In genomic region chr6:82385961-82386360, GRCh38 we compare ENCODE assay signal across 18 cellular contexts. TPM values are rescaled to one million over a fixed set of nuclear protein-coding genes. Genes with fewer than 3 reads are reported as not detected.
DNase-seq lines count a peak whose midpoint lies in the region; ATAC-seq and TF ChIP-seq lines count a peak whose summit lies in the region.
"Had no signal": no experiment of that assay in that cellular context is flagged by ENCODE, and none has a peak within 500 bp of the region (broad histone marks: within the 10 kb centered on the region; RNA-seq: fewer than 3 reads in every experiment).

No MANE protein-coding gene starts in this region.

- CTCF ChIA-PET in PC-3 (lab: Charles Lee), result no interaction called here
- CTCF ChIA-PET in activated CD8-positive, alpha-beta T cell treated with anti-CD3 and anti-CD28 coated beads, Interleukin-2, amount 10 ng/mL, durations not matched to agents 7 days and 5 days (lab: Charles Lee), result no interaction called here

- H3K4me3 ChIP-seq in PC-3 (ENCODE audit: low read length) (no peak overlapping the region), psoas muscle (no peak overlapping the region)
- H3K4me3 ChIP-seq: SJCRH30, upper lobe of left lung had no signal

- POLR2A ChIA-PET in PC-3 (lab: Charles Lee; ENCODE audit: unreplicated experiment), result no interaction called here
- POLR2A ChIA-PET in activated CD8-positive, alpha-beta T cell treated with anti-CD3 and anti-CD28 coated beads, Interleukin-2, amount 10 ng/mL, durations not matched to agents 7 days and 5 days (lab: Charles Lee), result no interaction called here

- no peak for ATAC-seq in PC-3
- no peak for ATAC-seq in activated CD8-positive, alpha-beta T cell treated with anti-CD3 and anti-CD28 coated beads, Interleukin-2, amount 10 ng/mL, durations not matched to agents 7 days and 5 days
- no peak for ATAC-seq in psoas muscle

- H3K4me2 ChIP-seq in PC-3 (ENCODE audit: low read length), result peak overlapping the region; percentile 14; the same call in 1 of the 2 replicates

- H3K9me3 Mint-ChIP-seq in activated T-helper 1 cell treated with anti-CD3 and anti-CD28 coated beads, Interleukin-12 subunit alpha, Interleukin-12 subunit beta, Interleukin-2, Interleukin-4 antibody, amounts not matched to agents 30 ng/mL and 10 ng/mL and 1 ng/mL, durations not matched to agents 14 hours and 24 hours and 36 hours, result no peaks in the 10 kb centered on the region
- no peaks in the 10 kb centered on the region for H3K9me3 Mint-ChIP-seq in activated CD8-positive, alpha-beta T cell treated with anti-CD3 and anti-CD28 coated beads, Interleukin-2, amount 10 ng/mL, durations not matched to agents 7 days and 5 days (ENCODE audit: insufficient read depth)

- no peaks in the 10 kb centered on the region for H3K27me3 Mint-ChIP-seq in activated T-helper 1 cell treated with anti-CD3 and anti-CD28 coated beads, Interleukin-12 subunit alpha, Interleukin-12 subunit beta, Interleukin-2, Interleukin-4 antibody, amounts not matched to agents 30 ng/mL and 10 ng/mL and 1 ng/mL, durations not matched to agents 14 hours and 24 hours and 36 hours (ENCODE audit: insufficient read depth)
- H3K27me3 Mint-ChIP-seq in activated CD8-positive, alpha-beta T cell treated with anti-CD3 and anti-CD28 coated beads, Interleukin-2, amount 10 ng/mL, durations not matched to agents 7 days and 5 days (ENCODE audit: low read depth), result peaks cover 4% of the 10 kb centered on the region
- H3K27me3 Mint-ChIP-seq: B cell had no signal

- no peak overlapping the region for H3K9ac ChIP-seq in PC-3 (ENCODE audit: low read length)

- no peaks in the 10 kb centered on the region for H3K4me1 Mint-ChIP-seq in activated T-helper 1 cell treated with anti-CD3 and anti-CD28 coated beads, Interleukin-12 subunit alpha, Interleukin-12 subunit beta, Interleukin-2, Interleukin-4 antibody, amounts not matched to agents 30 ng/mL and 10 ng/mL and 1 ng/mL, durations not matched to agents 14 hours and 24 hours and 36 hours (ENCODE audit: low read depth)
- H3K4me1 Mint-ChIP-seq in activated CD8-positive, alpha-beta T cell treated with anti-CD3 and anti-CD28 coated beads, Interleukin-2, amount 10 ng/mL, durations not matched to agents 7 days and 5 days (ENCODE audit: low read depth), result no peaks in the 10 kb centered on the region
- H3K4me1 Mint-ChIP-seq: B cell had no signal

- H3K27ac Mint-ChIP-seq in activated T-helper 1 cell treated with anti-CD3 and anti-CD28 coated beads, Interleukin-12 subunit alpha, Interleukin-12 subunit beta, Interleukin-2, Interleukin-4 antibody, amounts not matched to agents 30 ng/mL and 10 ng/mL and 1 ng/mL, durations not matched to agents 14 hours and 24 hours and 36 hours, result no peak overlapping the region
- no peak overlapping the region for H3K27ac Mint-ChIP-seq in activated CD8-positive, alpha-beta T cell treated with anti-CD3 and anti-CD28 coated beads, Interleukin-2, amount 10 ng/mL, durations not matched to agents 7 days and 5 days
- H3K27ac Mint-ChIP-seq: B cell had no signal

- H3F3A ChIP-seq in PC-3 (ENCODE audit: low read length, unreplicated experiment), result no peaks in the 10 kb centered on the region

- H3K79me2 ChIP-seq in PC-3 (ENCODE audit: low read length), result no peaks in the 10 kb centered on the region

- DNase-seq in HT-29 (ENCODE audit: low spot score), result peak; percentile 4
- DNase-seq in NCI-H146 (lab: John Stamatoyannopoulos, UW), result peak; percentile 92
- peak; percentile 79 for DNase-seq in PC-3
- DNase-seq in kidney tubule cell (ENCODE audit: low spot score), result peak; percentile 45
- DNase-seq in activated T-helper 1 cell treated with anti-CD3 and anti-CD28 coated beads, Interleukin-12 subunit alpha, Interleukin-12 subunit beta, Interleukin-2, Interleukin-4 antibody, amounts not matched to agents 30 ng/mL and 10 ng/mL and 1 ng/mL, durations not matched to agents 14 hours and 24 hours and 36 hours (ENCODE audit: low spot score), result no peak
- DNase-seq in KG1 (lab: John Stamatoyannopoulos, UW), result no peak
- no peak for DNase-seq in activated CD8-positive, alpha-beta T cell treated with anti-CD3 and anti-CD28 coated beads, Interleukin-2, amount 10 ng/mL, durations not matched to agents 7 days and 5 days
- DNase-seq in psoas muscle, result no peak
- DNase-seq: activated CD4-positive, CD25-positive, alpha-beta regulatory T cell treated with anti-CD3 and anti-CD28 coated beads, Interleukin-2, amount 50 U/mL, for 72 hours; caudate nucleus; DMS 273 treated with DMSO at 0.1 percent for 48 hours; head of caudate nucleus; Kasumi-1; stimulated activated naive CD4-positive, alpha-beta T cell treated with Interleukin-2 at 50 U/mL for 16 hours; upper lobe of left lung had no signal

- H3K27me3 ChIP-seq in PC-3 (ENCODE audit: low read length) (no peaks in the 10 kb centered on the region), psoas muscle (ENCODE audit: insufficient read depth in 3 of 3, low read length in 2 of 3) (no peaks in the 10 kb centered on the region)
- H3K27me3 ChIP-seq: SJCRH30, upper lobe of left lung had no signal

- no TSS peak for BruUV-seq in PC-3 (replicated peaks; lab: Mats Ljungman, UMichigan)

- H3K27ac ChIP-seq in PC-3 (ENCODE audit: low read length) (peak overlapping the region; percentile 6; the same call in 1 of the 2 replicates), psoas muscle (no peak overlapping the region)
- H3K27ac ChIP-seq: SJCRH30, upper lobe of left lung had no signal

- H3K4me3 Mint-ChIP-seq in activated T-helper 1 cell treated with anti-CD3 and anti-CD28 coated beads, Interleukin-12 subunit alpha, Interleukin-12 subunit beta, Interleukin-2, Interleukin-4 antibody, amounts not matched to agents 30 ng/mL and 10 ng/mL and 1 ng/mL, durations not matched to agents 14 hours and 24 hours and 36 hours, result no peak overlapping the region
- no peak overlapping the region for H3K4me3 Mint-ChIP-seq in activated CD8-positive, alpha-beta T cell treated with anti-CD3 and anti-CD28 coated beads, Interleukin-2, amount 10 ng/mL, durations not matched to agents 7 days and 5 days
- H3K4me3 Mint-ChIP-seq: B cell had no signal

- H4K20me1 ChIP-seq in PC-3 (ENCODE audit: low read length), result no peaks in the 10 kb centered on the region

- H3K36me3 ChIP-seq in PC-3 (ENCODE audit: low read depth, low read length) (no peaks in the 10 kb centered on the region), psoas muscle (ENCODE audit: insufficient read depth in 1 of 2, low read depth in 1 of 2) (no peaks in the 10 kb centered on the region)
- H3K36me3 ChIP-seq: SJCRH30, upper lobe of left lung had no signal

- peaks cover 20% of the 10 kb centered on the region for H3K4me1 ChIP-seq in PC-3 (ENCODE audit: insufficient read depth, low read length)
- H3K4me1 ChIP-seq in psoas muscle, result no peaks in the 10 kb centered on the region
- H3K4me1 ChIP-seq: upper lobe of left lung had no signal

- 58 to 83% (median 66%) methylated on average over 2 of the region's 2 CpGs for WGBS in psoas muscle, 3 donors

- intact Hi-C loops in PC-3 (cut with micrococcal nuclease), result no loop called here
- intact Hi-C loops in activated T-helper 1 cell treated with anti-CD3 and anti-CD28 coated beads, Interleukin-12 subunit alpha, Interleukin-12 subunit beta, Interleukin-2, Interleukin-4 antibody, amounts not matched to agents 30 ng/mL and 10 ng/mL and 1 ng/mL, durations not matched to agents 14 hours and 24 hours and 36 hours (cut with micrococcal nuclease), result no loop called here
- intact Hi-C loops in psoas muscle (cut with DNase I), result no loop called here

- no peaks in the 10 kb centered on the region for H3K36me3 Mint-ChIP-seq in activated T-helper 1 cell treated with anti-CD3 and anti-CD28 coated beads, Interleukin-12 subunit alpha, Interleukin-12 subunit beta, Interleukin-2, Interleukin-4 antibody, amounts not matched to agents 30 ng/mL and 10 ng/mL and 1 ng/mL, durations not matched to agents 14 hours and 24 hours and 36 hours (ENCODE audit: low read depth)
- no peaks in the 10 kb centered on the region for H3K36me3 Mint-ChIP-seq in activated CD8-positive, alpha-beta T cell treated with anti-CD3 and anti-CD28 coated beads, Interleukin-2, amount 10 ng/mL, durations not matched to agents 7 days and 5 days (ENCODE audit: low read depth)

- H2AFZ ChIP-seq in PC-3 (ENCODE audit: low read length), result no peak overlapping the region

- H3K9me2 ChIP-seq in PC-3 (replicated peaks; ENCODE audit: low read length), result no peaks in the 10 kb centered on the region

- TF ChIP-seq CTCF in PC-3 (conservative IDR thresholded peaks at IDR 0.05; ENCODE audit: low read depth, low read length), result no peak
- no peak for TF ChIP-seq CTCF in psoas muscle (IDR thresholded peaks at IDR 0.05)

- H3K9me3 ChIP-seq in PC-3 (ENCODE audit: low read length) (no peaks in the 10 kb centered on the region), psoas muscle (no peaks in the 10 kb centered on the region)
- H3K9me3 ChIP-seq: SJCRH30, upper lobe of left lung had no signal

RNA-seq across cellular contexts. Expression of gene TPBG, which starts 22.3 kb away (rescaled TPM):
- total RNA-seq in HT-29 (2014; rRNA removed; shearing (Covaris generic)), result 12.3 and 13.8 TPM in 2 replicates
- 43.0 and 49.6 TPM in 2 replicates for total RNA-seq in PC-3 (2014; rRNA removed)
- not detected in 2 replicates for total RNA-seq in activated T-helper 1 cell treated with anti-CD3 and anti-CD28 coated beads, Interleukin-12 subunit alpha, Interleukin-12 subunit beta, Interleukin-2, Interleukin-4 antibody, amounts not matched to agents 30 ng/mL and 10 ng/mL and 1 ng/mL, durations not matched to agents 14 hours and 24 hours and 36 hours
- not detected for total RNA-seq in activated CD8-positive, alpha-beta T cell treated with anti-CD3 and anti-CD28 coated beads, Interleukin-2, amount 10 ng/mL, durations not matched to agents 7 days and 5 days
- total RNA-seq in psoas muscle, result 1 to 10 TPM; 1.1 to 3.0 (median 1.9) TPM
- polyA plus RNA-seq in psoas muscle, result 1 to 10 TPM in 1 of 3 donors, under 1 TPM in 2; 0.47 to 1.3 (median 0.77) TPM
- total RNA-seq: B cell; T-helper 2 cell treated with Interferon-gamma antibody and Interleukin-4, amounts not matched to agents 100 ng/mL and 5 ng/mL, for 36 hours had no signal

Comparison
In these comparisons a context has a peak if more than half of its experiments do, and no peak if none do; other contexts are left out.
1. DNase-seq: peak in HT-29 (single experiment), NCI-H146 (single experiment), PC-3 (single experiment) and kidney tubule cell (single experiment); none in activated T-helper 1 cell treated with anti-CD3 and anti-CD28 coated beads, Interleukin-12 subunit alpha, Interleukin-12 subunit beta, Interleukin-2, Interleukin-4 antibody, amounts not matched to agents 30 ng/mL and 10 ng/mL and 1 ng/mL, durations not matched to agents 14 hours and 24 hours and 36 hours (single experiment), KG1 (single experiment), activated CD8-positive, alpha-beta T cell treated with anti-CD3 and anti-CD28 coated beads, Interleukin-2, amount 10 ng/mL, durations not matched to agents 7 days and 5 days (single experiment) and psoas muscle (0 of 2).